In genomic region chr13:41060723-41061074, GRCh38 we compare ENCODE assay signal across 8 cellular contexts. TPM values are rescaled to one million over a fixed set of nuclear protein-coding genes. Genes with fewer than 3 reads are reported as not detected.
DNase-seq lines count a peak whose midpoint lies in the region; ATAC-seq and TF ChIP-seq lines count a peak whose summit lies in the region.

No MANE protein-coding gene starts in this region.

- intact Hi-C loops in testis (cut with DNase I; ENCODE audit: low total_unique reads) = no loop called here

- no peak for TF ChIP-seq POLR2A in testis (IDR thresholded peaks at IDR 0.05)

- ATAC-seq in GM21723 (IDR thresholded peaks at IDR 0.05; ENCODE audit: unreplicated experiment) = peak; percentile 36

- peak overlapping the region; percentile 89 for H3K27ac ChIP-seq in KOPT-K1 (ENCODE audit: low read depth, low read length, poor library complexity, severe bottlenecking)
- peak overlapping the region; percentile 88 for H3K27ac ChIP-seq in SJCRH30
- H3K27ac ChIP-seq in testis = peak overlapping the region; percentile 97 to 99

- no peak for TF ChIP-seq CTCF in testis (IDR thresholded peaks at IDR 0.05)

- H3K4me3 ChIP-seq in SJCRH30 = peak overlapping the region; percentile 83
- peak overlapping the region; percentile 84 to 95 for H3K4me3 ChIP-seq in testis

- H3K27me3 ChIP-seq in SJCRH30 = no peaks in the 10 kb centered on the region
- no peaks in the 10 kb centered on the region for H3K27me3 ChIP-seq in testis

- 0% methylated on average over 17 to 35 of the region's 35 CpGs for WGBS in testis, 2 donors

- DNase-seq in DMS53 (lab: John Stamatoyannopoulos, UW) (peak; percentile 86), SJCRH30 (peak; percentile 78 to 86), germinal center (ENCODE audit: low spot score) (peak; percentile 79), occipital lobe (lab: John Stamatoyannopoulos, UW) (peak; percentile 78), testis (peak; percentile 88)
- peak; percentile 90 for DNase-seq in activated naive CD4-positive, alpha-beta T cell treated with Interleukin-2 at 50 U/mL for 16 hours

- H3K4me1 ChIP-seq in SJCRH30 (peaks cover 12% of the 10 kb centered on the region; the same call in 1 of the 2 replicates), testis (peaks cover 24% of the 10 kb centered on the region)

- H3K36me3 ChIP-seq in KOPT-K1 (ENCODE audit: insufficient read depth, low read length) = peaks cover 22% of the 10 kb centered on the region
- H3K36me3 ChIP-seq in SJCRH30 = peaks cover 7% of the 10 kb centered on the region
- no peaks in the 10 kb centered on the region for H3K36me3 ChIP-seq in testis (ENCODE audit: low read depth, missing control alignments)

- H3K9me3 ChIP-seq in KOPT-K1 (ENCODE audit: insufficient read depth, low read length, poor library complexity, severe bottlenecking) = no peaks in the 10 kb centered on the region
- H3K9me3 ChIP-seq in SJCRH30 (replicated peaks) = no peaks in the 10 kb centered on the region
- H3K9me3 ChIP-seq in testis = no peaks in the 10 kb centered on the region

RNA-seq across cellular contexts. Expression of gene WBP4, which starts 0.6 kb away (rescaled TPM):
- 14.4 and 15.3 TPM in 2 replicates for total RNA-seq in SJCRH30 (2014; rRNA removed; shearing (Covaris generic))
- 12.2 TPM for total RNA-seq in occipital lobe
- total RNA-seq in testis = 10 to 100 TPM; 17.9 to 19.8 TPM
- 7.0 TPM for polyA plus RNA-seq in testis (ENCODE audit: insufficient read depth, low read depth, low replicate concordance)

RNA-seq across cellular contexts. Expression of gene ELF1, which starts 41.6 kb away (rescaled TPM):
- 30.5 and 32.7 TPM in 2 replicates for total RNA-seq in SJCRH30 (2014; rRNA removed; shearing (Covaris generic))
- total RNA-seq in occipital lobe (11.9 TPM), testis (10 to 100 TPM; 54.8 to 67.5 TPM)
- polyA plus RNA-seq in testis (ENCODE audit: insufficient read depth, low read depth, low replicate concordance) = 32.8 TPM

Comparison
In these comparisons a context has a peak if more than half of its experiments do, and no peak if none do; other contexts are left out.
1. Peak in every context shown above with its lines: DNase-seq, ATAC-seq, H3K4me3 ChIP-seq and H3K27ac ChIP-seq.